In genomic region chr3:49805884-49806701, GRCh38 we compare ENCODE assay signal across 8 cellular contexts. TPM values are rescaled to one million over a fixed set of nuclear protein-coding genes. Genes with fewer than 3 reads are reported as not detected.
DNase-seq lines count a peak whose midpoint lies in the region; ATAC-seq and TF ChIP-seq lines count a peak whose summit lies in the region.

No MANE protein-coding gene starts in this region.

- TF ChIP-seq POLR2A in Peyer's patch (IDR thresholded peaks at IDR 0.05) (no peak), sigmoid colon (IDR thresholded peaks at IDR 0.05) (no peak)

- H3K9me3 ChIP-seq in Peyer's patch (no peaks in the 10 kb centered on the region), sigmoid colon (no peaks in the 10 kb centered on the region)

- 38 to 79% methylated on average over 11 of the region's 11 CpGs for WGBS in sigmoid colon, 2 donors

- H3K36me3 ChIP-seq in Peyer's patch (peaks cover 0 to 30% (median 0%) of the 10 kb centered on the region in 3 donors), sigmoid colon (peaks cover 3 to 25% (median 10%) of the 10 kb centered on the region in 4 donors)

- TF ChIP-seq EP300 in sigmoid colon (IDR thresholded peaks at IDR 0.05) = no peak

- intact Hi-C loops in sigmoid colon (cut with DNase I) = no loop called here

- DNase-seq in GM12865 (ENCODE audit: low read depth) = peak; percentile 61
- DNase-seq in Peyer's patch = peak in 2 of 3 donors; percentile 88
- peak; percentile 58 for DNase-seq in germinal center (ENCODE audit: low spot score)
- peak; percentile 70 for DNase-seq in sigmoid colon
- DNase-seq in HK-2 (ENCODE audit: unreplicated experiment) = no peak
- no peak for DNase-seq in NCI-H345 (lab: John Stamatoyannopoulos, UW)
- no peak for DNase-seq in NCI-H524 treated with DMSO at 0.1 percent for 48 hours (lab: John Stamatoyannopoulos, UW)

- H3K4me3 ChIP-seq in GM12865 (ENCODE audit: low read depth, low read length) (peak overlapping the region; percentile 21), Peyer's patch (peak overlapping the region in 1 of 4 donors; percentile 80), sigmoid colon (peak overlapping the region in 1 of 4 donors; percentile 10)

- TF ChIP-seq CTCF in GM12865 (IDR thresholded peaks at IDR 0.05; ENCODE audit: insufficient read depth, low read depth, low read length, missing control alignments) (no peak), Peyer's patch (IDR thresholded peaks at IDR 0.05) (no peak), sigmoid colon (IDR thresholded peaks at IDR 0.05) (no peak)

- H3K27ac ChIP-seq in Peyer's patch (peak overlapping the region; percentile 78 to 98 (median 89)), sigmoid colon (peak overlapping the region; percentile 88 to 95 (median 92))

- peaks cover 0 to 45% (median 41%) of the 10 kb centered on the region in 4 donors for H3K4me1 ChIP-seq in Peyer's patch
- peaks cover 0 to 55% (median 38%) of the 10 kb centered on the region in 4 donors for H3K4me1 ChIP-seq in sigmoid colon

- H3K27me3 ChIP-seq in Peyer's patch (no peaks in the 10 kb centered on the region), sigmoid colon (no peaks in the 10 kb centered on the region)

- ATAC-seq in GM19395 (IDR thresholded peaks at IDR 0.05; ENCODE audit: unreplicated experiment) = no peak

RNA-seq across cellular contexts. Expression of gene INKA1, which starts 3.0 kb away (rescaled TPM):
- total RNA-seq in Peyer's patch (10 to 100 TPM in 1 of 4 donors, 1 to 10 TPM in 1, not detected in 2; 1.9 to 22.3 TPM), sigmoid colon (1 to 10 TPM in 3 of 4 donors, under 1 TPM in 1; 0.95 to 5.0 (median 4.1) TPM)
- 1 to 10 TPM in 1 of 3 donors, under 1 TPM in 1, not detected in 1; 0.60 to 3.5 TPM for polyA plus RNA-seq in sigmoid colon

RNA-seq across cellular contexts. Expression of gene CDHR4, which starts 6.4 kb away (rescaled TPM):
- total RNA-seq in Peyer's patch (1 to 10 TPM in 1 of 4 donors, not detected in 3; 1.0 TPM), sigmoid colon (1 to 10 TPM in 1 of 4 donors, under 1 TPM in 2, not detected in 1; 0.27 to 1.1 (median 0.99) TPM)
- polyA plus RNA-seq in sigmoid colon = under 1 TPM in 1 of 3 donors, not detected in 2; 0.16 TPM

RNA-seq across cellular contexts. Expression of gene UBA7, which starts 7.7 kb away (rescaled TPM):
- total RNA-seq in Peyer's patch (100 to 1,000 TPM; 155 to 349 (median 263) TPM), sigmoid colon (10 to 100 TPM; 28.5 to 74.2 (median 55.7) TPM)
- 10 to 100 TPM; 15.6 to 92.6 (median 22.9) TPM for polyA plus RNA-seq in sigmoid colon

RNA-seq across cellular contexts. Expression of gene IP6K1, which starts 19.8 kb away (rescaled TPM):
- 10 to 100 TPM; 30.6 to 56.1 (median 46.8) TPM for total RNA-seq in Peyer's patch
- total RNA-seq in sigmoid colon = 10 to 100 TPM; 29.1 to 37.1 (median 33.7) TPM
- 10 to 100 TPM; 13.8 to 27.1 (median 21.0) TPM for polyA plus RNA-seq in sigmoid colon

RNA-seq across cellular contexts. Expression of gene TRAIP, which starts 50.3 kb away (rescaled TPM):
- total RNA-seq in Peyer's patch (1 to 10 TPM; 2.1 to 8.3 (median 4.7) TPM), sigmoid colon (1 to 10 TPM in 3 of 4 donors, under 1 TPM in 1; 0.54 to 1.8 (median 1.6) TPM)
- 1 to 10 TPM; 1.2 to 7.1 (median 1.4) TPM for polyA plus RNA-seq in sigmoid colon

Comparison
In these comparisons a context has a peak if more than half of its experiments do, and no peak if none do; other contexts are left out.
1. DNase-seq: peak in GM12865 (single experiment), Peyer's patch (2 of 3), germinal center (single experiment) and sigmoid colon (single experiment); none in HK-2 (single experiment), NCI-H345 (single experiment) and NCI-H524 treated with DMSO at 0.1 percent for 48 hours (single experiment).